In the genomic region with DNA sequence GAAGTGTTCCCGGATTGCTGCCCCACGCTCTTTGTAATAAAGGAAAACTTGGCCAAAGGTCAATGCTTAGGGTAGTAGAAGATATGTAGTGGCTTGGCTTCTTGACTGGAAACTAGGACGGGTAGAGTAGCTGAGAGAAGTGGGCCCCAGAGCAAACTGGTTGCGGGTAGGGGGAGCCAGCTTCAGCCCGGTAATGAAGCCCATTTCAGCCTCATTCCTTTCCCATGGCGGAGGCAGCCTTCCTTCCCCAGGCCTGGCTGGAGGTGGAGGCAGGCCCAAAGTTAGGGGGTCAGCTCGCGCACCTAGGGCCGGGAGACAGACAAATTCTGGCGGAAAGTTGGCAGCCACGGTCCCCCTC, we compare ENCODE assay signal across 9 cellular contexts. TPM values are rescaled to one million over a fixed set of nuclear protein-coding genes. Genes with fewer than 3 reads are reported as not detected.
A peak's percentile ranks its signal among the peaks of the same experiment; 100 is the strongest.
DNase-seq lines count a peak whose midpoint lies in the region; ATAC-seq and TF ChIP-seq lines count a peak whose summit lies in the region.
"Had no signal": no experiment of that assay in that cellular context is flagged by ENCODE, and none has a peak within 500 bp of the region (broad histone marks: within the 10 kb centered on the region; RNA-seq: fewer than 3 reads in every experiment).

No MANE protein-coding gene starts in this region.

- H2AFZ ChIP-seq in neural cell (ENCODE audit: low read depth, low read length) = no peak overlapping the region

- H3K9me3 ChIP-seq in neural cell (ENCODE audit: low read length) = no peaks in the 10 kb centered on the region

- H3K9ac ChIP-seq in neural cell (ENCODE audit: low read length) = no peak overlapping the region

- peaks cover 18% of the 10 kb centered on the region for H3K27me3 ChIP-seq in neural cell (ENCODE audit: insufficient read depth, low read depth, low read length)

- TF ChIP-seq EP300 in neural cell (conservative IDR thresholded peaks at IDR 0.05; ENCODE audit: poor library complexity, severe bottlenecking) = no peak

- no peak overlapping the region for H3K27ac ChIP-seq in neural cell (ENCODE audit: low read length)
- H3K27ac ChIP-seq: C4-2B had no signal

- H3F3A ChIP-seq in neural cell (ENCODE audit: insufficient read depth, low read length, poor library complexity, severe bottlenecking) = no peaks in the 10 kb centered on the region

- H3K4me3 ChIP-seq in fibroblast of mammary gland (ENCODE audit: control insufficient read depth, low read depth, low read length) (peak overlapping the region; percentile 86), neural cell (ENCODE audit: low read length) (peak overlapping the region; percentile 80)

- no peaks in the 10 kb centered on the region for H4K20me1 ChIP-seq in neural cell (ENCODE audit: insufficient read depth)

- DNase-seq in T-helper 1 cell = no peak
- peak; percentile 5 for DNase-seq in SK-MEL-5 (ENCODE audit: low read depth, low spot score)
- peak; percentile 77 for DNase-seq in fibroblast of mammary gland (ENCODE audit: low read depth)
- DNase-seq in GDM1 (lab: John Stamatoyannopoulos, UW) = no peak
- DNase-seq in NCI-H1417 (lab: John Stamatoyannopoulos, UW) = no peak

- TF ChIP-seq CTCF in fibroblast of mammary gland (conservative IDR thresholded peaks at IDR 0.05; ENCODE audit: control insufficient read depth, insufficient read depth, low read depth, low read length) (peak; percentile 10), neural cell (IDR thresholded peaks at IDR 0.05; ENCODE audit: poor library complexity, severe bottlenecking) (no peak)

- H3K4me2 ChIP-seq in neural cell (ENCODE audit: low read length) = peak overlapping the region; percentile 80

- no peaks in the 10 kb centered on the region for H3K36me3 ChIP-seq in neural cell (ENCODE audit: insufficient read depth, low read length)

- no peaks in the 10 kb centered on the region for H3K9me2 ChIP-seq in neural cell (ENCODE audit: insufficient read depth, low read length)

- no peak overlapping the region for H3K27ac Mint-ChIP-seq in T-helper 1 cell treated with Interleukin-12 subunit alpha and Interleukin-12 subunit beta and Interleukin-4 antibody, amounts not matched to agents 30 μg/mL and 1 μg/mL, for 36 hours

- no peak for TF ChIP-seq RAD21 in neural cell (conservative IDR thresholded peaks at IDR 0.05)

- ATAC-seq in GM18502 (IDR thresholded peaks at IDR 0.05; ENCODE audit: poor library complexity, unreplicated experiment) = no peak

- H3K36me3 Mint-ChIP-seq in T-helper 1 cell treated with Interleukin-12 subunit alpha and Interleukin-12 subunit beta and Interleukin-4 antibody, amounts not matched to agents 30 μg/mL and 1 μg/mL, for 36 hours (ENCODE audit: low read depth) = peaks cover 3% of the 10 kb centered on the region

- in situ Hi-C loops in SK-MEL-5 (cut with HindIII; ENCODE audit: low pct_unique_long_range_greater_than_20kb, low sequenced_read_pairs) = no loop called here

- H3K9me3 Mint-ChIP-seq in T-helper 1 cell treated with Interleukin-12 subunit alpha and Interleukin-12 subunit beta and Interleukin-4 antibody, amounts not matched to agents 30 μg/mL and 1 μg/mL, for 36 hours = no peaks in the 10 kb centered on the region

- H3K4me3 Mint-ChIP-seq in T-helper 1 cell treated with Interleukin-12 subunit alpha and Interleukin-12 subunit beta and Interleukin-4 antibody, amounts not matched to agents 30 μg/mL and 1 μg/mL, for 36 hours = peak overlapping the region; percentile 37

- peaks cover 3% of the 10 kb centered on the region for H3K4me1 Mint-ChIP-seq in T-helper 1 cell treated with Interleukin-12 subunit alpha and Interleukin-12 subunit beta and Interleukin-4 antibody, amounts not matched to agents 30 μg/mL and 1 μg/mL, for 36 hours (ENCODE audit: low read depth)

- H3K27me3 Mint-ChIP-seq in T-helper 1 cell treated with Interleukin-12 subunit alpha and Interleukin-12 subunit beta and Interleukin-4 antibody, amounts not matched to agents 30 μg/mL and 1 μg/mL, for 36 hours (ENCODE audit: low read depth) = peaks cover 43% of the 10 kb centered on the region

- no peaks in the 10 kb centered on the region for H3K79me2 ChIP-seq in neural cell (replicated peaks; ENCODE audit: insufficient read depth, low read length)

TF ChIP-seq in neural cell, 6 proteins besides CTCF, POLR2A, EP300 and RAD21:
- TF ChIP-seq SMC3 (conservative IDR thresholded peaks at IDR 0.05; ENCODE audit: poor library complexity) (no peak), EZH2 (IDR thresholded peaks at IDR 0.05; ENCODE audit: borderline replicate concordance, insufficient read depth, low read length, poor library complexity, severe bottlenecking) (no peak), MXI1 (conservative IDR thresholded peaks at IDR 0.05; ENCODE audit: poor library complexity, severe bottlenecking) (no peak), TAF1 (IDR thresholded peaks at IDR 0.05; ENCODE audit: low read depth) (no peak), POLR2AphosphoS5 (IDR thresholded peaks at IDR 0.05) (no peak)
- TF ChIP-seq, protein P1, sequence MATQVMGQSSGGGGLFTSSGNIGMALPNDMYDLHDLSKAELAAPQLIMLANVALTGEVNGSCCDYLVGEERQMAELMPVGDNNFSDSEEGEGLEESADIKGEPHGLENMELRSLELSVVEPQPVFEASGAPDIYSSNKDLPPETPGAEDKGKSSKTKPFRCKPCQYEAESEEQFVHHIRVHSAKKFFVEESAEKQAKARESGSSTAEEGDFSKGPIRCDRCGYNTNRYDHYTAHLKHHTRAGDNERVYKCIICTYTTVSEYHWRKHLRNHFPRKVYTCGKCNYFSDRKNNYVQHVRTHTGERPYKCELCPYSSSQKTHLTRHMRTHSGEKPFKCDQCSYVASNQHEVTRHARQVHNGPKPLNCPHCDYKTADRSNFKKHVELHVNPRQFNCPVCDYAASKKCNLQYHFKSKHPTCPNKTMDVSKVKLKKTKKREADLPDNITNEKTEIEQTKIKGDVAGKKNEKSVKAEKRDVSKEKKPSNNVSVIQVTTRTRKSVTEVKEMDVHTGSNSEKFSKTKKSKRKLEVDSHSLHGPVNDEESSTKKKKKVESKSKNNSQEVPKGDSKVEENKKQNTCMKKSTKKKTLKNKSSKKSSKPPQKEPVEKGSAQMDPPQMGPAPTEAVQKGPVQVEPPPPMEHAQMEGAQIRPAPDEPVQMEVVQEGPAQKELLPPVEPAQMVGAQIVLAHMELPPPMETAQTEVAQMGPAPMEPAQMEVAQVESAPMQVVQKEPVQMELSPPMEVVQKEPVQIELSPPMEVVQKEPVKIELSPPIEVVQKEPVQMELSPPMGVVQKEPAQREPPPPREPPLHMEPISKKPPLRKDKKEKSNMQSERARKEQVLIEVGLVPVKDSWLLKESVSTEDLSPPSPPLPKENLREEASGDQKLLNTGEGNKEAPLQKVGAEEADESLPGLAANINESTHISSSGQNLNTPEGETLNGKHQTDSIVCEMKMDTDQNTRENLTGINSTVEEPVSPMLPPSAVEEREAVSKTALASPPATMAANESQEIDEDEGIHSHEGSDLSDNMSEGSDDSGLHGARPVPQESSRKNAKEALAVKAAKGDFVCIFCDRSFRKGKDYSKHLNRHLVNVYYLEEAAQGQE (IDR thresholded peaks at IDR 0.05; ENCODE audit: borderline replicate concordance) = no peak

RNA-seq across cellular contexts. Expression of a gene that starts 0.4 kb away (rescaled TPM):
- total RNA-seq in SK-MEL-5 (2014; rRNA removed; shearing (Covaris generic)) = 0.45 and 1.4 TPM in 2 replicates
- polyA plus RNA-seq in SK-MEL-5 (2015; cell fraction: cytosol; rRNA removed) = 0.24 and 1.4 TPM in 2 replicates
- polyA plus RNA-seq in SK-MEL-5 (2015; cell fraction: nucleus; rRNA removed) = 0.27 and 0.96 TPM in 2 replicates
- 0.08 and 0.43 TPM in 2 replicates for polyA plus RNA-seq in neural cell
- 1.4 and 1.5 TPM in 2 replicates for polyA minus RNA-seq in neural cell

Comparison
In these comparisons a context has a peak if more than half of its experiments do, and no peak if none do; other contexts are left out.
1. DNase-seq: peak in SK-MEL-5 (single experiment) and fibroblast of mammary gland (single experiment); none in T-helper 1 cell (0 of 5), GDM1 (single experiment) and NCI-H1417 (0 of 3).